ENCODE assay signal across 6 cellular contexts in genomic region chr17:8137645-8138342, GRCh38. TPM values are rescaled to one million over a fixed set of nuclear protein-coding genes. Genes with fewer than 3 reads are reported as not detected.
DNase-seq lines count a peak whose midpoint lies in the region; ATAC-seq and TF ChIP-seq lines count a peak whose summit lies in the region.

No MANE protein-coding gene starts in this region.

- H3K36me3 Mint-ChIP-seq in glutamatergic neuron (ENCODE audit: unreplicated experiment), result no peaks in the 10 kb centered on the region

- DNase-seq in retinal pigment epithelial cell (ENCODE audit: low read depth), result no peak
- no peak for DNase-seq in glutamatergic neuron
- no peak for DNase-seq in UCSD-AML1 (lab: John Stamatoyannopoulos, UW; ENCODE audit: unreplicated experiment)

- ATAC-seq in HG02610 (IDR thresholded peaks at IDR 0.05; ENCODE audit: unreplicated experiment) (peak; percentile 3), GM19467 (IDR thresholded peaks at IDR 0.05; ENCODE audit: unreplicated experiment) (no peak)

- H3K9me3 Mint-ChIP-seq in glutamatergic neuron (ENCODE audit: unreplicated experiment), result peaks cover 2% of the 10 kb centered on the region

- peaks cover 5% of the 10 kb centered on the region for H3K27me3 Mint-ChIP-seq in glutamatergic neuron (ENCODE audit: unreplicated experiment)

- TF ChIP-seq CTCF in retinal pigment epithelial cell (conservative IDR thresholded peaks at IDR 0.05; ENCODE audit: low read depth, low read length) (no peak), glutamatergic neuron (IDR thresholded peaks at IDR 0.05; ENCODE audit: partially characterized antibody, unreplicated experiment) (no peak)

- H3K4me3 Mint-ChIP-seq in glutamatergic neuron (ENCODE audit: unreplicated experiment), result no peak overlapping the region

- peak overlapping the region; percentile 53 for H3K4me3 ChIP-seq in retinal pigment epithelial cell (ENCODE audit: low read length)

- H3K27ac ChIP-seq in cingulate gyrus (ENCODE audit: low read depth, low read length), result peak overlapping the region; percentile 85

- peaks cover 2% of the 10 kb centered on the region for H3K4me1 Mint-ChIP-seq in glutamatergic neuron (ENCODE audit: low read depth, unreplicated experiment)

- no peak overlapping the region for H3K27ac Mint-ChIP-seq in glutamatergic neuron (ENCODE audit: unreplicated experiment)

RNA-seq across cellular contexts. Expression of gene HES7, which starts 13.9 kb away (rescaled TPM):
- total RNA-seq in glutamatergic neuron (ENCODE audit: unreplicated experiment), result 2.2 TPM

RNA-seq across cellular contexts. Expression of gene PER1, which starts 14.4 kb away (rescaled TPM):
- total RNA-seq in glutamatergic neuron (ENCODE audit: unreplicated experiment), result 64.6 TPM

RNA-seq across cellular contexts. Expression of gene ALOXE3, which starts 19.5 kb away (rescaled TPM):
- total RNA-seq in glutamatergic neuron (ENCODE audit: unreplicated experiment), result not detected

RNA-seq across cellular contexts. Expression of gene VAMP2, which starts 25.0 kb away (rescaled TPM):
- 117 TPM for total RNA-seq in glutamatergic neuron (ENCODE audit: unreplicated experiment)

RNA-seq across cellular contexts. Expression of gene TMEM107, which starts 38.4 kb away (rescaled TPM):
- total RNA-seq in glutamatergic neuron (ENCODE audit: unreplicated experiment), result 12.8 TPM
